ENCODE assay signal across 24 cellular contexts in genomic region chr15:74608776-74609175, GRCh38.
"Had no signal": no experiment of that assay in that cellular context is flagged by ENCODE, and none has a peak within 500 bp of the region (broad histone marks: within the 10 kb centered on the region; RNA-seq: fewer than 3 reads in every experiment).

No MANE protein-coding gene starts in this region.

- H3K4me3 Mint-ChIP-seq: activated naive CD4-positive, alpha-beta T cell treated with anti-CD3 and anti-CD28 coated beads for 36 hours; activated naive CD8-positive, alpha-beta T cell treated with anti-CD3 and anti-CD28 coated beads for 36 hours; activated T-helper 1 cell treated with anti-CD3 and anti-CD28 coated beads, Interleukin-12 subunit alpha, Interleukin-12 subunit beta, Interleukin-2, Interleukin-4 antibody, amounts not matched to agents 30 ng/mL and 10 ng/mL and 1 ng/mL, durations not matched to agents 14 hours and 24 hours and 36 hours; brain; effector memory CD8-positive, alpha-beta T cell; mesothelial cell of epicardium; naive B cell had no signal

- H3K9me3 Mint-ChIP-seq: activated naive CD4-positive, alpha-beta T cell treated with anti-CD3 and anti-CD28 coated beads for 36 hours; activated naive CD8-positive, alpha-beta T cell treated with anti-CD3 and anti-CD28 coated beads for 36 hours; activated T-helper 1 cell treated with anti-CD3 and anti-CD28 coated beads, Interleukin-12 subunit alpha, Interleukin-12 subunit beta, Interleukin-2, Interleukin-4 antibody, amounts not matched to agents 30 ng/mL and 10 ng/mL and 1 ng/mL, durations not matched to agents 14 hours and 24 hours and 36 hours; brain; effector memory CD8-positive, alpha-beta T cell; mesothelial cell of epicardium; naive B cell had no signal

- H3K27ac Mint-ChIP-seq: activated naive CD4-positive, alpha-beta T cell treated with anti-CD3 and anti-CD28 coated beads for 36 hours; activated naive CD8-positive, alpha-beta T cell treated with anti-CD3 and anti-CD28 coated beads for 36 hours; activated T-helper 1 cell treated with anti-CD3 and anti-CD28 coated beads, Interleukin-12 subunit alpha, Interleukin-12 subunit beta, Interleukin-2, Interleukin-4 antibody, amounts not matched to agents 30 ng/mL and 10 ng/mL and 1 ng/mL, durations not matched to agents 14 hours and 24 hours and 36 hours; brain; effector memory CD8-positive, alpha-beta T cell; mesothelial cell of epicardium had no signal

- H3K4me1 Mint-ChIP-seq: mesothelial cell of epicardium had no signal

- DNase-seq: activated CD4-positive, alpha-beta T cell treated with anti-CD3 and anti-CD28 coated beads for 4 hours; activated CD4-positive, alpha-beta T cell treated with anti-CD3 and anti-CD28 coated beads, Interleukin-2, amount 50 U/mL, for 4 hours; activated effector memory CD4-positive, alpha-beta T cell treated with anti-CD3 and anti-CD28 coated beads, Interleukin-2, amount 50 U/mL, for 16 hours; activated naive CD4-positive, alpha-beta T cell treated with anti-CD3 and anti-CD28 coated beads for 36 hours; activated naive CD8-positive, alpha-beta T cell treated with anti-CD3 and anti-CD28 coated beads for 36 hours; adrenal gland; aorta; effector memory CD8-positive, alpha-beta T cell; gastrocnemius medialis; glutamatergic neuron; islet precursor cell; left cardiac atrium; naive B cell; occipital lobe; posterior cingulate gyrus; stimulated activated CD4-positive, alpha-beta T cell treated with anti-CD3 and anti-CD28 coated beads, Interleukin-15, amount 100 ng/mL, for 24 hours; stimulated activated CD4-positive, alpha-beta T cell treated with anti-CD3 and anti-CD28 coated beads, Interleukin-2, amount 100 ng/mL, for 24 hours; stimulated activated naive CD4-positive, alpha-beta T cell; T-helper 9 cell; tibial artery; upper lobe of right lung had no signal

- H3K36me3 Mint-ChIP-seq: activated naive CD8-positive, alpha-beta T cell treated with anti-CD3 and anti-CD28 coated beads for 36 hours; brain; mesothelial cell of epicardium; naive B cell had no signal

- H3K27me3 Mint-ChIP-seq: activated naive CD8-positive, alpha-beta T cell treated with anti-CD3 and anti-CD28 coated beads for 36 hours; effector memory CD8-positive, alpha-beta T cell; naive B cell had no signal
